Comparison of ENCODE assay signal across 10 cellular contexts in genomic region chr11:10379433-10379832, GRCh38.
DNase-seq lines count a peak whose midpoint lies in the region; ATAC-seq and TF ChIP-seq lines count a peak whose summit lies in the region.
"Had no signal": no experiment of that assay in that cellular context is flagged by ENCODE, and none has a peak within 500 bp of the region (broad histone marks: within the 10 kb centered on the region; RNA-seq: fewer than 3 reads in every experiment).

No MANE protein-coding gene starts in this region.

- no peaks in the 10 kb centered on the region for H3K79me1 ChIP-seq in IMR-90 (ENCODE audit: low read depth in 1 of 2, low read length in 2 of 2)

- dilution Hi-C loops in IMR-90 (cut with HindIII; ENCODE audit: low sequenced_read_pairs, unreplicated experiment), result no loop called here

- no peak overlapping the region for H3K4ac ChIP-seq in IMR-90 (ENCODE audit: low read depth, low read length)

- H3K27ac ChIP-seq in IMR-90 (ENCODE audit: insufficient read depth, low read length) (peak overlapping the region; percentile 94; the same call in 1 of the 2 replicates), osteoblast (ENCODE audit: low read depth, low read length) (peak overlapping the region; percentile 74)
- H3K27ac ChIP-seq: C4-2B had no signal

- H4K20me1 ChIP-seq in IMR-90 (ENCODE audit: insufficient read depth, low read length) (no peaks in the 10 kb centered on the region), osteoblast (ENCODE audit: insufficient read depth, low read length) (no peaks in the 10 kb centered on the region)

- TF ChIP-seq CTCF in AG10803 (conservative IDR thresholded peaks at IDR 0.05; ENCODE audit: low read length) (no peak), IMR-90 (conservative IDR thresholded peaks at IDR 0.05; ENCODE audit: low read depth, low read length) (no peak), osteoblast (IDR thresholded peaks at IDR 0.05; ENCODE audit: extremely low read depth, low read depth, low read length) (no peak)

- H4K91ac ChIP-seq in IMR-90 (ENCODE audit: insufficient read depth, low read depth, low read length), result no peak overlapping the region

- H2BK120ac ChIP-seq in IMR-90 (ENCODE audit: low read depth, low read length), result no peak overlapping the region

- no peak overlapping the region for H3K56ac ChIP-seq in IMR-90 (ENCODE audit: extremely low read depth, insufficient read depth, low read length)

- TF ChIP-seq RAD21 in IMR-90 (IDR thresholded peaks at IDR 0.05; ENCODE audit: low read length), result no peak

- TF ChIP-seq POLR2A in IMR-90 (IDR thresholded peaks at IDR 0.05; ENCODE audit: low read depth, low read length), result no peak

- no peak overlapping the region; a peak in 1 of 4 replicates for H4K8ac ChIP-seq in IMR-90 (ENCODE audit: low read depth in 2 of 2, low read length in 2 of 2)

- H2BK5ac ChIP-seq in IMR-90 (ENCODE audit: low read depth, low read length, poor library complexity, severe bottlenecking), result peak overlapping the region; percentile 68

- H3K9ac ChIP-seq in IMR-90 (ENCODE audit: low read depth, low read length), result no peak overlapping the region

- H2BK20ac ChIP-seq in IMR-90 (ENCODE audit: low read depth, low read length), result no peak overlapping the region

- H3K23ac ChIP-seq in IMR-90 (ENCODE audit: low read depth, low read length), result no peak overlapping the region

- intact Hi-C loops in IMR-90 (cut with micrococcal nuclease), result no loop called here

- DNase-seq in AG10803 (ENCODE audit: low read depth) (peak; percentile 97), IMR-90 (peak; percentile 81), osteoblast (ENCODE audit: insufficient read length, low spot score, missing footprints) (no peak), medulla oblongata (ENCODE audit: extremely low spot score) (no peak), occipital lobe (lab: John Stamatoyannopoulos, UW) (no peak), middle frontal gyrus (ENCODE audit: extremely low spot score, low spot score) (no peak)
- DNase-seq: nucleus accumbens had no signal

- no peak overlapping the region for H3K4me3 ChIP-seq in AG10803 (ENCODE audit: low read length)
- H3K4me3 ChIP-seq in IMR-90 (ENCODE audit: insufficient read depth, low read depth, low read length), result no peak overlapping the region
- no peak overlapping the region for H3K4me3 ChIP-seq in osteoblast (ENCODE audit: insufficient read depth, low read length)

- POLR2A ChIA-PET in IMR-90 (lab: Charles Lee; ENCODE audit: unreplicated experiment), result interaction anchor here (0.7 kb wide), 1 partner anchor 193 kb away, joined by 20 read pairs; no protein-coding TSS in a partner anchor

- peak overlapping the region; percentile 93 for H3K18ac ChIP-seq in IMR-90 (ENCODE audit: low read depth, low read length)

- H4K5ac ChIP-seq in IMR-90 (ENCODE audit: low read depth, low read length), result no peak overlapping the region

- no peak overlapping the region for H2AK5ac ChIP-seq in IMR-90 (ENCODE audit: low read depth, low read length)

- ATAC-seq in IMR-90 (ENCODE audit: low read depth) (peak; percentile 61), esophagus mucosa (peak; percentile 8), HG03045 (IDR thresholded peaks at IDR 0.05; ENCODE audit: unreplicated experiment) (no peak)

- in situ Hi-C loops in IMR-90 (cut with MboI; ENCODE audit: low sequenced_read_pairs), result no loop called here

- H2AK9ac ChIP-seq in IMR-90 (replicated peaks; ENCODE audit: low read depth, low read length, poor library complexity), result no peak overlapping the region

- WGBS in IMR-90 (ENCODE audit: extremely low coverage in 2 of 2, insufficient read length in 1 of 2), 2 experiments, result no CpG with 5 or more reads among the region's 1 CpG

- H2BK15ac ChIP-seq in IMR-90 (ENCODE audit: low read depth, low read length), result no peak overlapping the region; the same call in 2 of the 3 replicates

- no peaks in the 10 kb centered on the region for H3K79me2 ChIP-seq in osteoblast (ENCODE audit: insufficient read depth, low read length)

- no TSS peak for BruUV-seq in IMR-90 (replicated peaks; lab: Mats Ljungman, UMichigan)

- no peaks in the 10 kb centered on the region for H3K9me3 ChIP-seq in IMR-90 (ENCODE audit: control insufficient read depth, insufficient read depth, low read length)
- H3K9me3 ChIP-seq in osteoblast (ENCODE audit: low read depth, low read length), result no peaks in the 10 kb centered on the region

- H3K4me1 ChIP-seq in IMR-90 (ENCODE audit: control insufficient read depth, insufficient read depth, low read length) (peaks cover 21% of the 10 kb centered on the region), osteoblast (ENCODE audit: insufficient read depth, low read length) (peaks cover 65% of the 10 kb centered on the region)

- H2AFZ ChIP-seq in IMR-90 (replicated peaks; ENCODE audit: low read length, poor library complexity) (no peak overlapping the region), osteoblast (ENCODE audit: low read length) (no peak overlapping the region)

- CTCF ChIA-PET in IMR-90 (lab: Yijun Ruan, JAX), result interaction anchor here (1.1 kb wide), 1 partner anchor 13 kb away, joined by 3 read pairs; no protein-coding TSS in a partner anchor

- no peaks in the 10 kb centered on the region for H3K36me3 ChIP-seq in IMR-90 (ENCODE audit: control insufficient read depth, insufficient read depth, low read length)
- H3K36me3 ChIP-seq in osteoblast (ENCODE audit: insufficient read depth, low read length), result no peaks in the 10 kb centered on the region

- peaks cover 19% of the 10 kb centered on the region; the same call in 1 of the 2 replicates for H3K9me1 ChIP-seq in IMR-90 (ENCODE audit: insufficient read depth, low read length)

- H3K27me3 ChIP-seq in IMR-90 (ENCODE audit: control insufficient read depth, insufficient read depth, low read length) (no peaks in the 10 kb centered on the region), osteoblast (ENCODE audit: insufficient read depth, low read length) (no peaks in the 10 kb centered on the region)

- H3K14ac ChIP-seq in IMR-90 (replicated peaks; ENCODE audit: low read depth, low read length), result no peak overlapping the region

- H3K4me2 ChIP-seq in IMR-90 (ENCODE audit: low read depth, low read length) (no peak overlapping the region), osteoblast (ENCODE audit: insufficient read depth, low read length) (no peak overlapping the region)

TF ChIP-seq in IMR-90, 13 proteins besides CTCF, POLR2A, EP300 and RAD21:
- 0 out of 2 replicates have a peak, but pooled peaks have one; percentile 9 for TF ChIP-seq NFE2L2 (IDR thresholded peaks at IDR 0.05; ENCODE audit: low read depth, low read length)
- no peak for TF ChIP-seq RFX5 (IDR thresholded peaks at IDR 0.05; ENCODE audit: low read depth, low read length)
- no peak for TF ChIP-seq MAFK (IDR thresholded peaks at IDR 0.05; ENCODE audit: low read depth, low read length)
- TF ChIP-seq SMC3 (IDR thresholded peaks at IDR 0.05; ENCODE audit: low read depth, low read length), result no peak
- TF ChIP-seq ELK1 (IDR thresholded peaks at IDR 0.05; ENCODE audit: borderline replicate concordance, low read depth, low read length), result no peak
- TF ChIP-seq CEBPB (IDR thresholded peaks at IDR 0.05; ENCODE audit: low read depth, low read length), result peak; percentile 16; the same call in 1 of the 2 replicates
- TF ChIP-seq FOS (IDR thresholded peaks at IDR 0.05; ENCODE audit: low read depth, low read length), result no peak
- no peak for TF ChIP-seq CHD1 (IDR thresholded peaks at IDR 0.05; ENCODE audit: low read depth, low read length)
TF ChIP-seq in IMR-90: peak in this region for 2.

Comparison
In these comparisons a context has a peak if more than half of its experiments do, and no peak if none do; other contexts are left out.
1. DNase-seq: peak in AG10803 (single experiment) and IMR-90 (single experiment); none in osteoblast (single experiment), medulla oblongata (single experiment), occipital lobe (single experiment) and middle frontal gyrus (single experiment).